Comparison of ENCODE assay signal across 27 cellular contexts in the genomic region with DNA sequence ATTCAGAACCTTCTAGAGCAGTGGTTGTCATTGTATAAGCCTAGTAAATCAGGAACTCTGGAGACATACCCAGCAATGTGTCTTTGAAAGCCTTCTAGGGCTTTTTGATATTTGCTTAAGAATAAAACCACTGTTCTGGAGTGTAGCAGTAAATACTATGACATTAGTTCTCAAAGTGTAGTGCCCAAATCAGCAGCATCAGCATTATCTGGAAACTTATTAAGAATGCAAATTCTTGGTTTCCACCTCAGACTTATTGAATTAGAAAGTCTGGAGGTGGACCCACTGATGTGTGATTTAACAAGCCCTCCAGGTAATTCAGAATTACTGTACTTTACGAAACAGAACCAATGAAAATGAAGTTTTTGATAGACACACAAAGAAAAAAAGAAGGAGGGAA.
"Had no signal": no experiment of that assay in that cellular context is flagged by ENCODE, and none has a peak within 500 bp of the region (broad histone marks: within the 10 kb centered on the region; RNA-seq: fewer than 3 reads in every experiment).

No MANE protein-coding gene starts in this region.

- H3K27me3 ChIP-seq: colonic mucosa, esophagus squamous epithelium, gastrocnemius medialis, heart right ventricle, left lung had no signal

- H3K4me3 Mint-ChIP-seq: dendritic cell treated with granulocyte-macrophage colony-stimulating factor and Interleukin-4, amounts not matched to agents 40 ng/mL and 50 ng/mL, for 4 days; effector memory CD8-positive, alpha-beta T cell; endodermal cell; mesothelial cell of epicardium had no signal

- H3K9me3 Mint-ChIP-seq: dendritic cell treated with granulocyte-macrophage colony-stimulating factor and Interleukin-4, amounts not matched to agents 40 ng/mL and 50 ng/mL, for 4 days; endodermal cell; mesothelial cell of epicardium had no signal

- H3K9me3 ChIP-seq: colonic mucosa, esophagus squamous epithelium, gastrocnemius medialis, heart right ventricle, left lung, lower lobe of right lung, mucosa of descending colon had no signal

- FAIRE-seq: endometrium, islet of Langerhans, keratinocyte had no signal

- H3K36me3 Mint-ChIP-seq: mesothelial cell of epicardium had no signal

- ATAC-seq: effector memory CD8-positive, alpha-beta T cell; esophagus mucosa; gastrocnemius medialis; heart right ventricle; left cardiac atrium; left lung; left ventricle myocardium superior; lower lobe of right lung; mucosa of descending colon had no signal

- H3K4me3 ChIP-seq: colonic mucosa, esophagus squamous epithelium, gastrocnemius medialis, heart right ventricle, left lung, lower lobe of right lung, mucosa of descending colon had no signal

- H3K27ac ChIP-seq: colonic mucosa, epithelial cell of prostate, esophagus squamous epithelium, gastrocnemius medialis, heart right ventricle, left lung, lower lobe of right lung had no signal

- H3K4me1 ChIP-seq: colonic mucosa, esophagus squamous epithelium, gastrocnemius medialis, heart right ventricle, left lung, lower lobe of right lung had no signal

- H3K27ac Mint-ChIP-seq: dendritic cell treated with granulocyte-macrophage colony-stimulating factor and Interleukin-4, amounts not matched to agents 40 ng/mL and 50 ng/mL, for 4 days; effector memory CD8-positive, alpha-beta T cell; endodermal cell; mesothelial cell of epicardium had no signal

- H3K27me3 Mint-ChIP-seq: dendritic cell treated with granulocyte-macrophage colony-stimulating factor and Interleukin-4, amounts not matched to agents 40 ng/mL and 50 ng/mL, for 4 days; effector memory CD8-positive, alpha-beta T cell had no signal

- DNase-seq: colonic mucosa; cortex of kidney; effector CD8-positive, alpha-beta T cell; effector memory CD8-positive, alpha-beta T cell; endodermal cell; erythroblast; esophagus squamous epithelium; foreskin fibroblast; foreskin melanocyte; gastrocnemius medialis; glutamatergic neuron; head of caudate nucleus; heart right ventricle; hippocampal formation; left cardiac atrium; left lung; left ventricle myocardium superior; lower lobe of right lung; mesenchymal stem cell; mucosa of descending colon had no signal

- H3K4me1 Mint-ChIP-seq: mesothelial cell of epicardium had no signal

- H3K36me3 ChIP-seq: colonic mucosa, esophagus squamous epithelium, gastrocnemius medialis, heart right ventricle, left lung, lower lobe of right lung had no signal
